In genomic region chr14:100443643-100444042, GRCh38 we compare ENCODE assay signal across 20 cellular contexts.
A peak's percentile ranks its signal among the peaks of the same experiment; 100 is the strongest.
DNase-seq lines count a peak whose midpoint lies in the region; ATAC-seq and TF ChIP-seq lines count a peak whose summit lies in the region.
"Had no signal": no experiment of that assay in that cellular context is flagged by ENCODE, and none has a peak within 500 bp of the region (broad histone marks: within the 10 kb centered on the region; RNA-seq: fewer than 3 reads in every experiment).

No MANE protein-coding gene starts in this region.

- no peaks in the 10 kb centered on the region for H3K36me3 ChIP-seq in PC-3 (ENCODE audit: low read depth, low read length)
- H3K36me3 ChIP-seq in trophoblast cell (ENCODE audit: control insufficient read depth in 1 of 2, insufficient read depth in 2 of 2, low read length in 2 of 2), result no peaks in the 10 kb centered on the region
- H3K36me3 ChIP-seq: cardiac muscle cell, tibial nerve had no signal

- no peak overlapping the region for H2BK5ac ChIP-seq in trophoblast cell (ENCODE audit: low read depth, low read length, poor library complexity)

- H3K4me3 ChIP-seq in PC-3 (ENCODE audit: low read length) (peak overlapping the region; percentile 1; the same call in 1 of the 2 replicates), trophoblast cell (ENCODE audit: low read depth, low read length) (no peak overlapping the region)
- H3K4me3 ChIP-seq: cardiac muscle cell, tibial nerve had no signal

- H3K9ac ChIP-seq in PC-3 (ENCODE audit: low read length) (no peak overlapping the region), trophoblast cell (ENCODE audit: low read length) (no peak overlapping the region)

- POLR2A ChIA-PET in PC-3 (lab: Charles Lee; ENCODE audit: unreplicated experiment), result no interaction called here

- no peaks in the 10 kb centered on the region for H3F3A ChIP-seq in PC-3 (ENCODE audit: low read length, unreplicated experiment)

- H3K27me3 ChIP-seq in PC-3 (ENCODE audit: low read length), result no peaks in the 10 kb centered on the region
- no peaks in the 10 kb centered on the region for H3K27me3 ChIP-seq in trophoblast cell (ENCODE audit: insufficient read depth, low read length)
- H3K27me3 ChIP-seq: cardiac muscle cell, tibial nerve had no signal

- H3K9me3 ChIP-seq in PC-3 (ENCODE audit: low read length) (no peaks in the 10 kb centered on the region), trophoblast cell (ENCODE audit: insufficient read depth, low read depth, low read length) (no peaks in the 10 kb centered on the region)
- H3K9me3 ChIP-seq: tibial nerve had no signal

- peak overlapping the region; percentile 62 for H3K27ac Mint-ChIP-seq in chondrocyte (ENCODE audit: unreplicated experiment)
- H3K27ac Mint-ChIP-seq: activated CD4-positive, alpha-beta memory T cell treated with anti-CD3 and anti-CD28 coated beads, Interleukin-2, amount 10 ng/mL, durations not matched to agents 7 days and 5 days; activated naive CD8-positive, alpha-beta T cell; CD4-positive, alpha-beta T cell; T-cell had no signal

- CTCF ChIA-PET in PC-3 (lab: Charles Lee), result no interaction called here

- no peak overlapping the region for H2AK5ac ChIP-seq in trophoblast cell (ENCODE audit: low read length)

- peak; percentile 34 for DNase-seq in DMS 273 (lab: John Stamatoyannopoulos, UW; ENCODE audit: unreplicated experiment)
- DNase-seq in DMS 273 treated with DMSO at 0.1 percent for 48 hours (lab: John Stamatoyannopoulos, UW), result no peak
- peak; percentile 66 for DNase-seq in PC-3
- no peak for DNase-seq in chondrocyte (ENCODE audit: low spot score)
- peak; percentile 43 to 74 for DNase-seq in trophoblast cell
- DNase-seq in HuH-7.5 (ENCODE audit: low spot score), result no peak
- no peak for DNase-seq in CD1c-positive myeloid dendritic cell (ENCODE audit: extremely low spot score)
- DNase-seq: activated CD4-positive, alpha-beta memory T cell treated with anti-CD3 and anti-CD28 coated beads, Interleukin-2, amount 10 ng/mL, durations not matched to agents 7 days and 5 days; activated T-cell treated with anti-CD3 and anti-CD28 coated beads, Interleukin-2, amount 50 U/mL, for 4 hours; CD4-positive, alpha-beta T cell; DMS79 treated with DMSO at 0.1 percent for 48 hours; MV-4-11; NK-92 treated with Interleukin-12 subunit alpha and Interleukin-12 subunit beta, amount 100 ng/mL, for 24 hours; stimulated activated naive CD4-positive, alpha-beta T cell; T-cell had no signal

- H3K4me3 Mint-ChIP-seq in chondrocyte (ENCODE audit: unreplicated experiment), result no peak overlapping the region
- H3K4me3 Mint-ChIP-seq: activated CD4-positive, alpha-beta memory T cell treated with anti-CD3 and anti-CD28 coated beads, Interleukin-2, amount 10 ng/mL, durations not matched to agents 7 days and 5 days; activated naive CD8-positive, alpha-beta T cell; activated T-cell treated with anti-CD3 and anti-CD28 coated beads, Interleukin-2, amount 50 U/mL, for 4 hours; CD4-positive, alpha-beta T cell; T-cell had no signal

- H2AFZ ChIP-seq in PC-3 (ENCODE audit: low read length) (no peak overlapping the region), trophoblast cell (ENCODE audit: insufficient read depth, low read length, poor library complexity) (no peak overlapping the region)

- peaks cover 53% of the 10 kb centered on the region for H3K4me1 Mint-ChIP-seq in chondrocyte (ENCODE audit: low read depth)

- H2BK120ac ChIP-seq in trophoblast cell (ENCODE audit: insufficient read depth, low read length, poor library complexity), result no peak overlapping the region

- H4K12ac ChIP-seq in trophoblast cell (ENCODE audit: low read depth, low read length), result no peak overlapping the region

- peaks cover 41% of the 10 kb centered on the region for H3K4me1 ChIP-seq in PC-3 (ENCODE audit: insufficient read depth, low read length)
- H3K4me1 ChIP-seq in trophoblast cell (ENCODE audit: control insufficient read depth in 1 of 2, insufficient read depth in 2 of 2, low read length in 2 of 2), result peaks cover 0 to 5% of the 10 kb centered on the region in 2 experiments

- no peak overlapping the region for H3K4ac ChIP-seq in trophoblast cell (ENCODE audit: low read depth, low read length)

- no peak overlapping the region for H3K23ac ChIP-seq in trophoblast cell (ENCODE audit: low read length)

- no CpG with 5 or more reads among the region's 8 CpGs for WGBS in trophoblast cell (ENCODE audit: extremely low coverage, insufficient coverage, insufficient read length)

- intact Hi-C loops in PC-3 (cut with micrococcal nuclease), result no loop called here

- no peak for TF ChIP-seq CTCF in PC-3 (conservative IDR thresholded peaks at IDR 0.05; ENCODE audit: low read depth, low read length)
- TF ChIP-seq CTCF in chondrocyte (IDR thresholded peaks at IDR 0.05), result no peak

- H3K27me3 Mint-ChIP-seq in chondrocyte (ENCODE audit: low read depth), result no peaks in the 10 kb centered on the region
- H3K27me3 Mint-ChIP-seq: activated CD4-positive, alpha-beta memory T cell treated with anti-CD3 and anti-CD28 coated beads, Interleukin-2, amount 10 ng/mL, durations not matched to agents 7 days and 5 days; activated naive CD8-positive, alpha-beta T cell; CD4-positive, alpha-beta T cell; T-cell had no signal

- no peak overlapping the region for H3K14ac ChIP-seq in trophoblast cell (ENCODE audit: low read length)

- H4K8ac ChIP-seq in trophoblast cell (ENCODE audit: low read depth, low read length), result no peak overlapping the region

- no peaks in the 10 kb centered on the region for H4K20me1 ChIP-seq in PC-3 (ENCODE audit: low read length)

- H3K4me2 ChIP-seq in PC-3 (ENCODE audit: low read length) (peak overlapping the region; percentile 57), trophoblast cell (ENCODE audit: low read length) (no peak overlapping the region)

- BruUV-seq in PC-3 (replicated peaks; lab: Mats Ljungman, UMichigan), result no TSS peak

- H3K9me2 ChIP-seq in PC-3 (replicated peaks; ENCODE audit: low read length), result no peaks in the 10 kb centered on the region

- no peak overlapping the region for H4K91ac ChIP-seq in trophoblast cell (ENCODE audit: low read depth, low read length)

- H3K36me3 Mint-ChIP-seq in chondrocyte (ENCODE audit: low read depth), result peaks cover under 1% of the 10 kb centered on the region

- H3K18ac ChIP-seq in trophoblast cell (ENCODE audit: low read length), result no peak overlapping the region

- ATAC-seq in PC-3, result peak; percentile 31
- ATAC-seq in GM21528 (IDR thresholded peaks at IDR 0.05; ENCODE audit: low FRiP score, unreplicated experiment), result no peak
- ATAC-seq: activated T-cell treated with anti-CD3 and anti-CD28 coated beads, Interleukin-2, amount 50 U/mL, for 4 hours; T-cell had no signal

- H3K9me3 Mint-ChIP-seq in chondrocyte (ENCODE audit: low read depth), result no peaks in the 10 kb centered on the region
- H3K9me3 Mint-ChIP-seq: activated CD4-positive, alpha-beta memory T cell treated with anti-CD3 and anti-CD28 coated beads, Interleukin-2, amount 10 ng/mL, durations not matched to agents 7 days and 5 days; activated T-cell treated with anti-CD3 and anti-CD28 coated beads, Interleukin-2, amount 50 U/mL, for 4 hours; CD4-positive, alpha-beta T cell; T-cell had no signal

- no peak overlapping the region for H3K27ac ChIP-seq in PC-3 (ENCODE audit: low read length)
- no peak overlapping the region for H3K27ac ChIP-seq in trophoblast cell (ENCODE audit: low read depth, low read length)
- H3K27ac ChIP-seq: 22Rv1, cardiac muscle cell, tibial nerve had no signal

- no peak overlapping the region for H2BK12ac ChIP-seq in trophoblast cell (ENCODE audit: low read length)

- H3K79me2 ChIP-seq in PC-3 (ENCODE audit: low read length) (no peaks in the 10 kb centered on the region), trophoblast cell (ENCODE audit: control insufficient read depth, insufficient read depth, low read length, poor library complexity) (no peaks in the 10 kb centered on the region)

- no peaks in the 10 kb centered on the region for H3K79me1 ChIP-seq in trophoblast cell (ENCODE audit: low read length)

Comparison
In these comparisons a context has a peak if more than half of its experiments do, and no peak if none do; other contexts are left out.
1. DNase-seq: peak in DMS 273 (single experiment), PC-3 (single experiment) and trophoblast cell (2 of 2); none in DMS 273 treated with DMSO at 0.1 percent for 48 hours (single experiment), chondrocyte (single experiment), HuH-7.5 (single experiment) and CD1c-positive myeloid dendritic cell (single experiment).